7 cellular contexts compared by ENCODE assay signal in the genomic region with DNA sequence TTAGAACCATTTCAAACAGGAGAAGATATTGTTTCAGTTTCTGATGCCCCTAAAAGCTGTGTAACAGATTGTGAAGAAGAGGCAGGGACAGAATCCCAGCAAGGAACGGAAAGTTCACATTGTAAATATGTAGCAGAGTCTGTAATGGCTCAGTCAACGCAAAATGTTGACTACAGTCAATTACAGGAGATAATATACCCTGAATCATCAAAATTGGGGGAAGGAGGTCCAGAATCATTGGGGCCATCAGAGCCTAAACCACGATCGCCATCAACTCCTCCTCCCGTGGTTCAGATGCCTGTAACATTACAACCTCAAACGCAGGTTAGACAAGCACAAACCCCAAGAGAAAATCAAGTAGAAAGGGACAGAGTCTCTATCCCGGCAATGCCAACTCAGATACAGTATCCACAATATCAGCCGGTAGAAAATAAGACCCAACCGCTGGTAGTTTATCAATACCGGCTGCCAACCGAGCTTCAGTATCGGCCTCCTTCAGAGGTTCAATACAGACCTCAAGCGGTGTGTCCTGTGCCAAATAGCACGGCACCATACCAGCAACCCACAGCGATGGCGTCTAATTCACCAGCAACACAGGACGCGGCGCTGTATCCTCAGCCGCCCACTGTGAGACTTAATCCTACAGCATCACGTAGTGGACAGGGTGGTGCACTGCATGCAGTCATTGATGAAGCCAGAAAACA. TPM values are rescaled to one million over a fixed set of nuclear protein-coding genes. Genes with fewer than 3 reads are reported as not detected.
DNase-seq lines count a peak whose midpoint lies in the region; ATAC-seq, FAIRE-seq and TF ChIP-seq lines count a peak whose summit lies in the region.

No MANE protein-coding gene starts in this region.

- H3K27me3 Mint-ChIP-seq in natural killer cell treated with Interleukin-12 subunit alpha and Interleukin-12 subunit beta and Interleukin-15 and Interleukin-18, amount 100 ng/mL, for 72 hours, result peaks cover 2 to 5% of the 10 kb centered on the region in 2 donors
- no peaks in the 10 kb centered on the region for H3K27me3 Mint-ChIP-seq in stimulated activated memory B cell treated with anti-CD40 and anti-IgM and Interleukin-4, amounts not matched to agents 10 μg/mL and 1 μg/mL and 100 μg/mL, for 72 hours

- peak overlapping the region; percentile 85 for H3K4me2 ChIP-seq in OCI-LY3 (ENCODE audit: low read length)

- H3K9ac ChIP-seq in OCI-LY3 (ENCODE audit: low read length), result peak overlapping the region; percentile 49

- 35 to 68% methylated on average over 9 to 16 of the region's 21 CpGs for WGBS in esophagus squamous epithelium, 2 donors

- H3K27me3 ChIP-seq in OCI-LY3 (ENCODE audit: low read depth, low read length) (no peaks in the 10 kb centered on the region; the same call in 1 of the 2 replicates), esophagus squamous epithelium (peaks cover 0 to 52% (median 0%) of the 10 kb centered on the region in 4 donors)

- DNase-seq in GM12892 (ENCODE audit: insufficient read length) (no peak), HuH-7.5 (ENCODE audit: low spot score) (peak; percentile 59), activated T-cell treated with anti-CD3 and anti-CD28 coated beads for 48 hours (ENCODE audit: low read depth) (peak; percentile 68), esophagus squamous epithelium (lab: John Stamatoyannopoulos, UW) (peak; percentile 20)
- peak; percentile 81 for DNase-seq in natural killer cell treated with Interleukin-12 subunit alpha and Interleukin-12 subunit beta and Interleukin-15 and Interleukin-18, amount 100 ng/mL, for 72 hours (ENCODE audit: low spot score)

- no peaks in the 10 kb centered on the region for H3K9me3 ChIP-seq in OCI-LY3 (ENCODE audit: insufficient read depth, low read length)
- no peaks in the 10 kb centered on the region for H3K9me3 ChIP-seq in esophagus squamous epithelium

- H3K4me1 ChIP-seq in OCI-LY3 (ENCODE audit: low read length) (peaks cover 20% of the 10 kb centered on the region), esophagus squamous epithelium (peaks cover 0 to 21% (median 0%) of the 10 kb centered on the region in 3 donors)

- no peak for TF ChIP-seq POLR2A in GM12892 (IDR thresholded peaks at IDR 0.05; ENCODE audit: low read depth, low read length)
- no peak for TF ChIP-seq POLR2A in esophagus squamous epithelium (IDR thresholded peaks at IDR 0.05)

- peak overlapping the region; percentile 98 for H2AFZ ChIP-seq in OCI-LY3 (ENCODE audit: low read depth, low read length)

- H3K4me1 Mint-ChIP-seq in natural killer cell treated with Interleukin-12 subunit alpha and Interleukin-12 subunit beta and Interleukin-15 and Interleukin-18, amount 100 ng/mL, for 72 hours (ENCODE audit: low read depth in 2 of 2), result peaks cover 9 to 10% of the 10 kb centered on the region in 2 donors
- peaks cover 16% of the 10 kb centered on the region for H3K4me1 Mint-ChIP-seq in stimulated activated memory B cell treated with anti-CD40 and anti-IgM and Interleukin-4, amounts not matched to agents 10 μg/mL and 1 μg/mL and 100 μg/mL, for 72 hours

- TF ChIP-seq CTCF in OCI-LY3 (IDR thresholded peaks at IDR 0.05; ENCODE audit: low read depth, low read length) (peak; percentile 87), esophagus squamous epithelium (IDR thresholded peaks at IDR 0.05) (peak; percentile 78 to 96 (median 93))

- H3K27ac Mint-ChIP-seq in natural killer cell treated with Interleukin-12 subunit alpha and Interleukin-12 subunit beta and Interleukin-15 and Interleukin-18, amount 100 ng/mL, for 72 hours, result no peak overlapping the region
- no peak overlapping the region for H3K27ac Mint-ChIP-seq in stimulated activated memory B cell treated with anti-CD40 and anti-IgM and Interleukin-4, amounts not matched to agents 10 μg/mL and 1 μg/mL and 100 μg/mL, for 72 hours

- H3K4me3 ChIP-seq in OCI-LY3 (ENCODE audit: low read length) (peak overlapping the region; percentile 80), esophagus squamous epithelium (no peak overlapping the region)

- H3K27ac ChIP-seq in OCI-LY3 (ENCODE audit: low read length) (no peak overlapping the region), esophagus squamous epithelium (no peak overlapping the region)

- H3K9me3 Mint-ChIP-seq in natural killer cell treated with Interleukin-12 subunit alpha and Interleukin-12 subunit beta and Interleukin-15 and Interleukin-18, amount 100 ng/mL, for 72 hours, result no peaks in the 10 kb centered on the region
- no peaks in the 10 kb centered on the region for H3K9me3 Mint-ChIP-seq in stimulated activated memory B cell treated with anti-CD40 and anti-IgM and Interleukin-4, amounts not matched to agents 10 μg/mL and 1 μg/mL and 100 μg/mL, for 72 hours

- no peaks in the 10 kb centered on the region for H3K79me2 ChIP-seq in OCI-LY3 (ENCODE audit: low read length)

- H3K36me3 ChIP-seq in OCI-LY3 (replicated peaks; ENCODE audit: low read depth, low read length) (no peaks in the 10 kb centered on the region), esophagus squamous epithelium (no peaks in the 10 kb centered on the region)

- ATAC-seq in natural killer cell treated with Interleukin-12 subunit alpha and Interleukin-12 subunit beta and Interleukin-15 and Interleukin-18, amount 100 ng/mL, for 72 hours, result peak; percentile 96 to 97
- peak; percentile 95 for ATAC-seq in stimulated activated memory B cell treated with anti-CD40 and anti-IgM and Interleukin-4, amounts not matched to agents 10 μg/mL and 1 μg/mL and 100 μg/mL, for 72 hours

- intact Hi-C loops in esophagus squamous epithelium (cut with DNase I), result loop anchor here (5.0 to 10.0 kb wide), 2 partner anchors 137 to 306 kb away; no protein-coding TSS in a partner anchor

- H4K20me1 ChIP-seq in OCI-LY3 (ENCODE audit: insufficient read depth, low read length), result no peaks in the 10 kb centered on the region

- peak overlapping the region; percentile 34 for H3K4me3 Mint-ChIP-seq in natural killer cell treated with Interleukin-12 subunit alpha and Interleukin-12 subunit beta and Interleukin-15 and Interleukin-18, amount 100 ng/mL, for 72 hours
- H3K4me3 Mint-ChIP-seq in stimulated activated memory B cell treated with anti-CD40 and anti-IgM and Interleukin-4, amounts not matched to agents 10 μg/mL and 1 μg/mL and 100 μg/mL, for 72 hours, result peak overlapping the region; percentile 42

- no peaks in the 10 kb centered on the region for H3K36me3 Mint-ChIP-seq in natural killer cell treated with Interleukin-12 subunit alpha and Interleukin-12 subunit beta and Interleukin-15 and Interleukin-18, amount 100 ng/mL, for 72 hours
- H3K36me3 Mint-ChIP-seq in stimulated activated memory B cell treated with anti-CD40 and anti-IgM and Interleukin-4, amounts not matched to agents 10 μg/mL and 1 μg/mL and 100 μg/mL, for 72 hours, result no peaks in the 10 kb centered on the region

- peak; percentile 95 for FAIRE-seq in GM12892 (lab: Jason Lieb, UNC)

RNA-seq across cellular contexts. Expression of gene IGLL1, which starts 40.8 kb away (rescaled TPM):
- polyA plus RNA-seq in GM12892 (2012; ENCODE audit: missing spikeins), result not detected
- not detected for total RNA-seq in esophagus squamous epithelium
- total RNA-seq in natural killer cell treated with Interleukin-12 subunit alpha and Interleukin-12 subunit beta and Interleukin-15 and Interleukin-18, amount 100 ng/mL, for 72 hours, result not detected
